1 cellular context compared by ENCODE assay signal in genomic region chr9:116395409-116396037, GRCh38.
TF ChIP-seq lines count a peak whose summit lies in the region.

No MANE protein-coding gene starts in this region.

TF ChIP-seq in HCT116, 20 proteins besides CTCF, POLR2A, EP300 and RAD21 (continued from another document):
- no peak for TF ChIP-seq POLR2AphosphoS5 (IDR thresholded peaks at IDR 0.05; ENCODE audit: low read depth, low read length)
